2 cellular contexts compared by ENCODE assay signal in genomic region chr11:396511-396947, GRCh38.
TF ChIP-seq lines count a peak whose summit lies in the region.

No MANE protein-coding gene starts in this region.

TF ChIP-seq in A549, 52 proteins besides CTCF, POLR2A, EP300 and RAD21:
- TF ChIP-seq FOXS1 (CRISPR knock-in tag; IDR thresholded peaks at IDR 0.05) (no peak), EHF (CRISPR knock-in tag; IDR thresholded peaks at IDR 0.05) (no peak), MAFK (IDR thresholded peaks at IDR 0.05; ENCODE audit: partially characterized antibody) (no peak), ATOH8 (CRISPR knock-in tag; IDR thresholded peaks at IDR 0.05; ENCODE audit: low read depth) (no peak), HEYL (CRISPR knock-in tag; IDR thresholded peaks at IDR 0.05) (no peak), CBX2 (IDR thresholded peaks at IDR 0.05; ENCODE audit: borderline replicate concordance, low read depth) (no peak), HOXA7 (CRISPR knock-in tag; IDR thresholded peaks at IDR 0.05) (no peak), HDAC2 (IDR thresholded peaks at IDR 0.05) (no peak), CEBPB (IDR thresholded peaks at IDR 0.05) (no peak), ESRRA (IDR thresholded peaks at IDR 0.05; ENCODE audit: borderline replicate concordance, low read length) (no peak), RARB (CRISPR knock-in tag; IDR thresholded peaks at IDR 0.05) (no peak), ZSCAN20 (CRISPR knock-in tag; IDR thresholded peaks at IDR 0.05) (no peak), ZFP36 (IDR thresholded peaks at IDR 0.05; ENCODE audit: borderline replicate concordance, partially characterized antibody) (no peak)

TF ChIP-seq in endothelial cell of umbilical vein, 7 proteins besides CTCF, POLR2A, EP300 and RAD21:
- TF ChIP-seq JUN (IDR thresholded peaks at IDR 0.05; ENCODE audit: borderline replicate concordance, insufficient read depth, insufficient read length, low read depth) (no peak), FOS (IDR thresholded peaks at IDR 0.05; ENCODE audit: borderline replicate concordance, insufficient read depth, low read length) (no peak), EZH2 (IDR thresholded peaks at IDR 0.05; ENCODE audit: borderline replicate concordance, low read depth, low read length, severe bottlenecking) (no peak), MYC (IDR thresholded peaks at IDR 0.05; ENCODE audit: low read depth, low read length) (no peak), MAX (IDR thresholded peaks at IDR 0.05; ENCODE audit: insufficient read depth, insufficient read length) (no peak)
